ENCODE assay signal across 19 cellular contexts in the genomic region with DNA sequence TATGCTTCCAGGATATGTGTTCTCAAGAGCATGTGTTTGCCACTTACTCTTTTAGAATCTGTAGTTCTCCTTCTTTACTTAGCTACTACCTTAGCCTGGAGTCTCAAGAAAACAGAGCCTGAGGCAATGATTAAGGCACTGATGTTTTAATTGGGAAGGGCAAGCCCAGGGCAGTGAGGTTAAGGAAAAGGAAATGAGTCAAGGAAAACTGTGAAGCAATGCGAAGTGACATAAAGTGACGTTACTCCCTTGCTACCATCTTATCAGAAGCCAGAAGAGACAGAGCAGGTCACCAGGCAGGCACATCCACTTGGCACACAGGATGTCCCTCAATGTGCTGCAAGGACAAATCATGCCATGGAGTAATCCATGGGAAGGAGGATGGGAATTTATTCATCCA.
"Had no signal": no experiment of that assay in that cellular context is flagged by ENCODE, and none has a peak within 500 bp of the region (broad histone marks: within the 10 kb centered on the region; RNA-seq: fewer than 3 reads in every experiment).

No MANE protein-coding gene starts in this region.

- FAIRE-seq: astrocyte, keratinocyte had no signal

- H3K4me1 ChIP-seq: adrenal gland, parathyroid adenoma, right lobe of liver, stomach had no signal

- DNase-seq: activated CD4-positive, alpha-beta T cell treated with anti-CD3 and anti-CD28 coated beads, Interleukin-2, amount 50 U/mL, for 4 hours; activated gamma-delta T cell; activated T-cell treated with anti-CD3 and anti-CD28 coated beads, Interleukin-2, amount 50 U/mL, for 72 hours; adrenal gland; effector memory CD4-positive, alpha-beta T cell; foreskin melanocyte; glutamatergic neuron; right lobe of liver; stimulated activated CD4-positive, alpha-beta T cell treated with anti-CD3 and anti-CD28 coated beads, Interleukin-4, amount 100 ng/mL, for 24 hours; stomach; T-cell had no signal

- H3K27ac ChIP-seq: adrenal gland, epithelial cell of prostate, parathyroid adenoma, right lobe of liver, stomach had no signal

- ATAC-seq: activated naive CD4-positive, alpha-beta T cell treated with anti-CD3 and anti-CD28 coated beads, Interleukin-2, amount 50 U/mL, for 72 hours; activated T-cell treated with anti-CD3 and anti-CD28 coated beads, Interleukin-2, amount 50 U/mL, for 72 hours; left lobe of liver; right lobe of liver; stimulated activated effector memory CD8-positive, alpha-beta T cell treated with anti-CD3 and anti-CD28 coated beads, Interleukin-12 subunit alpha, Interleukin-12 subunit beta, amount 100 ng/mL, for 72 hours; T-cell had no signal

- H3K9me3 ChIP-seq: adrenal gland, right lobe of liver had no signal

- H3K4me3 ChIP-seq: adrenal gland, lung, right lobe of liver, stomach had no signal

- H3K79me2 ChIP-seq: parathyroid adenoma had no signal

- H2AFZ ChIP-seq: parathyroid adenoma had no signal

- H3K9ac ChIP-seq: parathyroid adenoma had no signal

- H3K36me3 ChIP-seq: adrenal gland, right lobe of liver, stomach had no signal

- H3K27me3 ChIP-seq: adrenal gland, right lobe of liver had no signal
